8 cellular contexts compared by ENCODE assay signal in genomic region chr22:19853879-19854777, GRCh38. TPM values are rescaled to one million over a fixed set of nuclear protein-coding genes. Genes with fewer than 3 reads are reported as not detected.
DNase-seq lines count a peak whose midpoint lies in the region; ATAC-seq and TF ChIP-seq lines count a peak whose summit lies in the region.

No MANE protein-coding gene starts in this region.

- H2AFZ ChIP-seq in OCI-LY3 (ENCODE audit: low read depth, low read length), result peak overlapping the region; percentile 41; the same call in 1 of the 2 replicates

- intact Hi-C loops in dendritic cell treated with granulocyte-macrophage colony-stimulating factor and Interleukin-4, amounts not matched to agents 40 ng/mL and 50 ng/mL, for 4 days (cut with micrococcal nuclease), result no loop called here
- intact Hi-C loops in transverse colon (cut with DNase I; ENCODE audit: low total_unique reads), result loop anchor here (10.0 kb wide), 1 partner anchor 361 kb away; no protein-coding TSS in a partner anchor

- in situ Hi-C loops in transverse colon (cut with MboI; ENCODE audit: low pct_ligation_motif_present in 1 of 4, low pct_unique_long_range_greater_than_20kb in 1 of 4, low sequenced_read_pairs in 3 of 4), result no loop called here

- peak overlapping the region; percentile 37 for H2BK5ac ChIP-seq in mesendoderm (ENCODE audit: low read length)

- H3K27me3 Mint-ChIP-seq in dendritic cell treated with granulocyte-macrophage colony-stimulating factor and Interleukin-4, amounts not matched to agents 40 ng/mL and 50 ng/mL, for 4 days, result no peaks in the 10 kb centered on the region

- peak overlapping the region; percentile 84 to 95 (median 92) for H3K9ac ChIP-seq in BLaER1 treated with 17β-estradiol and CSF1 and Interleukin-3, amounts not matched to agents 10 nM and 100 nM
- H3K9ac ChIP-seq in OCI-LY3 (ENCODE audit: low read length) (peak overlapping the region; percentile 92), mesendoderm (ENCODE audit: low read length) (peak overlapping the region; percentile 98)

- no peak overlapping the region for H2BK120ac ChIP-seq in mesendoderm (ENCODE audit: low read depth, low read length)

- H3K4ac ChIP-seq in mesendoderm (ENCODE audit: low read depth, low read length), result peak overlapping the region; percentile 25

- H3K79me2 ChIP-seq in OCI-LY3 (ENCODE audit: low read length), result peaks cover 68% of the 10 kb centered on the region
- peaks cover 33% of the 10 kb centered on the region for H3K79me2 ChIP-seq in mesendoderm (ENCODE audit: control insufficient read depth, insufficient read depth, low read length)

- H3K56ac ChIP-seq in mesendoderm (ENCODE audit: low read length), result peak overlapping the region; percentile 97

- H4K5ac ChIP-seq in mesendoderm (ENCODE audit: low read length), result no peak overlapping the region

- H3K27ac Mint-ChIP-seq in dendritic cell treated with granulocyte-macrophage colony-stimulating factor and Interleukin-4, amounts not matched to agents 40 ng/mL and 50 ng/mL, for 4 days, result peak overlapping the region; percentile 96

- peak overlapping the region; percentile 82 to 100 (median 94) for H3K4me3 ChIP-seq in BLaER1 treated with 17β-estradiol and CSF1 and Interleukin-3, amounts not matched to agents 10 nM and 100 nM
- H3K4me3 ChIP-seq in OCI-LY3 (ENCODE audit: low read length) (peak overlapping the region; percentile 89), mesendoderm (ENCODE audit: low read length) (peak overlapping the region; percentile 92), transverse colon (peak overlapping the region; percentile 60 to 95 (median 90))

- no peaks in the 10 kb centered on the region for H3K9me3 ChIP-seq in BLaER1 treated with 17β-estradiol and CSF1 and Interleukin-3, amounts not matched to agents 10 nM and 100 nM (replicated peaks in 1 of 11)
- H3K9me3 ChIP-seq in OCI-LY3 (ENCODE audit: insufficient read depth, low read length) (no peaks in the 10 kb centered on the region), transverse colon (no peaks in the 10 kb centered on the region)

- no peak overlapping the region for H2BK15ac ChIP-seq in mesendoderm (replicated peaks; ENCODE audit: low read depth)

- peak; percentile 5 for ATAC-seq in GM21526 (IDR thresholded peaks at IDR 0.05; ENCODE audit: low FRiP score, unreplicated experiment)

- H3K36me3 Mint-ChIP-seq in dendritic cell treated with granulocyte-macrophage colony-stimulating factor and Interleukin-4, amounts not matched to agents 40 ng/mL and 50 ng/mL, for 4 days (ENCODE audit: low read depth), result peaks cover 55% of the 10 kb centered on the region

- no peaks in the 10 kb centered on the region for H3K9me3 Mint-ChIP-seq in dendritic cell treated with granulocyte-macrophage colony-stimulating factor and Interleukin-4, amounts not matched to agents 40 ng/mL and 50 ng/mL, for 4 days

- peak overlapping the region; percentile 29 for H3K18ac ChIP-seq in mesendoderm (ENCODE audit: low read length)

- H2AK5ac ChIP-seq in mesendoderm (ENCODE audit: low read length), result peak overlapping the region; percentile 62

- no CpG with 5 or more reads among the region's 49 CpGs for WGBS in mesendoderm (ENCODE audit: extremely low coverage, insufficient coverage, low lambda C conversion rate)
- 1% methylated on average over 34 of the region's 49 CpGs; no CpG with 5 or more reads in 1 of the 2 donors for WGBS in transverse colon (ENCODE audit: low coverage in 1 of 2), 2 donors

- H3K4me3 Mint-ChIP-seq in dendritic cell treated with granulocyte-macrophage colony-stimulating factor and Interleukin-4, amounts not matched to agents 40 ng/mL and 50 ng/mL, for 4 days, result peak overlapping the region; percentile 93

- H3K4me1 Mint-ChIP-seq in dendritic cell treated with granulocyte-macrophage colony-stimulating factor and Interleukin-4, amounts not matched to agents 40 ng/mL and 50 ng/mL, for 4 days (ENCODE audit: low read depth), result peaks cover 42% of the 10 kb centered on the region

- H3K79me1 ChIP-seq in mesendoderm (ENCODE audit: low read length), result peaks cover 25% of the 10 kb centered on the region

- TF ChIP-seq CTCF in OCI-LY3 (IDR thresholded peaks at IDR 0.05; ENCODE audit: low read depth, low read length) (no peak), transverse colon (IDR thresholded peaks at IDR 0.05) (no peak)

- H3K23ac ChIP-seq in mesendoderm (ENCODE audit: low read length), result peak overlapping the region; percentile 30

- TF ChIP-seq EP300 in transverse colon (IDR thresholded peaks at IDR 0.05; ENCODE audit: low read depth), result no peak

- peak overlapping the region; percentile 64 to 96 (median 90) for H3K27ac ChIP-seq in BLaER1 treated with 17β-estradiol and CSF1 and Interleukin-3, amounts not matched to agents 10 nM and 100 nM
- H3K27ac ChIP-seq in OCI-LY3 (ENCODE audit: low read length), result peak overlapping the region; percentile 22
- peak overlapping the region; percentile 42 for H3K27ac ChIP-seq in mesendoderm (ENCODE audit: low read depth, low read length)
- H3K27ac ChIP-seq in transverse colon, result peak overlapping the region; percentile 90 to 97 (median 94)

- no peak overlapping the region for H4K8ac ChIP-seq in mesendoderm (ENCODE audit: low read depth, low read length)

- peak; percentile 34 for DNase-seq in mesendoderm
- DNase-seq in transverse colon, result no peak
- no peak for DNase-seq in globus pallidus (ENCODE audit: low spot score)
- DNase-seq in stimulated activated CD4-positive, alpha-beta T cell treated with anti-CD3 and anti-CD28 coated beads, Interleukin-12 subunit alpha, Interleukin-12 subunit beta, amount 100 ng/mL, for 4 hours, result no peak

- H3K4me2 ChIP-seq in BLaER1 treated with 17β-estradiol and CSF1 and Interleukin-3, amounts not matched to agents 10 nM and 100 nM, result peak overlapping the region; percentile 95 to 100 (median 99)
- H3K4me2 ChIP-seq in OCI-LY3 (ENCODE audit: low read length), result peak overlapping the region; percentile 85
- peak overlapping the region; percentile 89 for H3K4me2 ChIP-seq in mesendoderm (ENCODE audit: low read length)

- H3K4me1 ChIP-seq in BLaER1 treated with 17β-estradiol and CSF1 and Interleukin-3, amounts not matched to agents 10 nM and 100 nM, result peaks cover 37 to 67% (median 49%) of the 10 kb centered on the region in 10 experiments
- peaks cover 20% of the 10 kb centered on the region for H3K4me1 ChIP-seq in OCI-LY3 (ENCODE audit: low read length)
- H3K4me1 ChIP-seq in mesendoderm (ENCODE audit: control insufficient read depth, low read depth, low read length), result peaks cover 14% of the 10 kb centered on the region
- H3K4me1 ChIP-seq in transverse colon, result peaks cover 16 to 25% (median 22%) of the 10 kb centered on the region in 4 donors

- H4K20me1 ChIP-seq in BLaER1 treated with 17β-estradiol and CSF1 and Interleukin-3, amounts not matched to agents 10 nM and 100 nM, result peaks cover 5 to 54% (median 45%) of the 10 kb centered on the region in 11 experiments; a peak in 20 of 22 replicates
- peaks cover 10% of the 10 kb centered on the region; the same call in 1 of the 2 replicates for H4K20me1 ChIP-seq in OCI-LY3 (ENCODE audit: insufficient read depth, low read length)

- H3K36me3 ChIP-seq in BLaER1 treated with 17β-estradiol and CSF1 and Interleukin-3, amounts not matched to agents 10 nM and 100 nM, result peaks cover 22 to 40% (median 33%) of the 10 kb centered on the region in 11 experiments
- H3K36me3 ChIP-seq in OCI-LY3 (replicated peaks; ENCODE audit: low read depth, low read length), result peaks cover 27% of the 10 kb centered on the region
- peaks cover 6% of the 10 kb centered on the region for H3K36me3 ChIP-seq in mesendoderm (ENCODE audit: control insufficient read depth, insufficient read depth, low read length)
- H3K36me3 ChIP-seq in transverse colon, result peaks cover 0 to 4% (median 0%) of the 10 kb centered on the region in 4 donors

- no peak for TF ChIP-seq POLR2A in transverse colon (IDR thresholded peaks at IDR 0.05)

- no peaks in the 10 kb centered on the region for H3K27me3 ChIP-seq in BLaER1 treated with 17β-estradiol and CSF1 and Interleukin-3, amounts not matched to agents 10 nM and 100 nM
- H3K27me3 ChIP-seq in OCI-LY3 (ENCODE audit: low read depth, low read length) (no peaks in the 10 kb centered on the region), mesendoderm (ENCODE audit: insufficient read depth, low read length, poor library complexity) (no peaks in the 10 kb centered on the region), transverse colon (no peaks in the 10 kb centered on the region)

RNA-seq across cellular contexts. Expression of gene GNB1L, which starts 0.5 kb away (rescaled TPM):
- 4.7 TPM for polyA plus RNA-seq in mesendoderm (2013, experiment 1 of 2)
- polyA plus RNA-seq in mesendoderm (2013, experiment 2 of 2), result 4.2 TPM
- total RNA-seq in transverse colon, result 1 to 10 TPM in 3 of 4 donors, under 1 TPM in 1; 0.80 to 4.8 (median 2.8) TPM

RNA-seq across cellular contexts. Expression of gene RTL10, which starts 0.5 kb away (rescaled TPM):
- polyA plus RNA-seq in mesendoderm (2013, experiment 1 of 2), result 7.4 TPM
- 7.6 TPM for polyA plus RNA-seq in mesendoderm (2013, experiment 2 of 2)
- 10 to 100 TPM in 1 of 4 donors, 1 to 10 TPM in 3; 7.1 to 16.8 (median 7.8) TPM for total RNA-seq in transverse colon

Comparison
In these comparisons a context has a peak if more than half of its experiments do, and no peak if none do; other contexts are left out.
1. H3K27ac ChIP-seq: peak in every context shown above with its lines; median percentile 94 in transverse colon; 90 in BLaER1 treated with 17β-estradiol and CSF1 and Interleukin-3, amounts not matched to agents 10 nM and 100 nM; 42 in mesendoderm; 22 in OCI-LY3.